ENCODE assay signal across 8 cellular contexts in the genomic region with DNA sequence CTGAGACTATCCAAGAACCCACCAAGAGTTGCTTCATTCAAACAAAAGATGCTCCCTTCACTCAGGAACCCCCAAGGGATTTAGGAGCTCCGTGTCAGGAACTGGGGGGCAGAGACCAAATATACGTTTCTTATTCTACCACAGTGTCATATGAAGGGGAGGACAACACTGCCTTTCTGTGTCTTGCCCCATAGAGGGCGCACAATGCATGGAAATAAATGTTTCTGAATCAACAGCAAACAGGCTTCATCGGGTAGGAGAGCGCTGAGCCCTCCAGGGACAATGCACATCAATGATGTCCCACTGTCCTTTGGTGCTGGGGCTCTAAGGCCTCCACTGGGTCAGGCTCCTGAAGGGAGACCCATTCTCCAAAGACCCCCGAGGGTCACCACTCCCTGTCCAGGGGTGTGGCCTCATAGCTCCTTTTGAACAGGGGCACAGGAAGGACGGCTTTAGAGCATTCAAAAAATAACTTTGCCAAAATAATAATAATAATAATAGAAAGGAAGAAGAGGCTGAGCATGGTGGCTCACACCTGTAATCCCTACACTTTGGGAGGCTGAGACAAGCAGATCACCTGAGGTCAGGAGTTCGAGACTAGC. TPM values are rescaled to one million over a fixed set of nuclear protein-coding genes. Genes with fewer than 3 reads are reported as not detected.
DNase-seq lines count a peak whose midpoint lies in the region; ATAC-seq and TF ChIP-seq lines count a peak whose summit lies in the region.

No MANE protein-coding gene starts in this region.

- ATAC-seq in GM19467 (IDR thresholded peaks at IDR 0.05; ENCODE audit: unreplicated experiment) (peak; percentile 82), HG03432 (IDR thresholded peaks at IDR 0.05; ENCODE audit: unreplicated experiment) (peak; percentile 77), left colon (peak; percentile 40)

- TF ChIP-seq CTCF in breast epithelium (IDR thresholded peaks at IDR 0.05) = peak in 2 of 3 donors; percentile 38 to 40

- DNase-seq in NCI-H510A treated with DMSO at 0.1 percent for 48 hours (lab: John Stamatoyannopoulos, UW) (peak; percentile 15), NCI-H510A (lab: John Stamatoyannopoulos, UW) (no peak), NOMO-1 treated with DMSO at 0.1 percent for 48 hours (lab: John Stamatoyannopoulos, UW; ENCODE audit: unreplicated experiment) (peak; percentile 41), breast epithelium (ENCODE audit: low spot score in 2 of 2) (no peak), left colon (peak in 1 of 2 donors; percentile 15), stromal cell of bone marrow (ENCODE audit: low read depth) (peak; percentile 20)

- intact Hi-C loops in breast epithelium (cut with DNase I; ENCODE audit: low total_unique reads) (no loop called here), left colon (cut with DNase I, micrococcal nuclease) (no loop called here)

- no peaks in the 10 kb centered on the region for H3K9me3 ChIP-seq in breast epithelium

- H3K4me3 ChIP-seq in breast epithelium = no peak overlapping the region

- H3K27ac ChIP-seq in breast epithelium = no peak overlapping the region

- H3K27me3 ChIP-seq in breast epithelium = no peaks in the 10 kb centered on the region

- no peak for TF ChIP-seq POLR2A in breast epithelium (IDR thresholded peaks at IDR 0.05)

- H3K36me3 ChIP-seq in breast epithelium = no peaks in the 10 kb centered on the region

- H3K4me1 ChIP-seq in breast epithelium = no peaks in the 10 kb centered on the region

RNA-seq across cellular contexts. Expression of a gene that starts 31.1 kb away (rescaled TPM):
- not detected for total RNA-seq in breast epithelium
- not detected for total RNA-seq in left colon

Comparison
In these comparisons a context has a peak if more than half of its experiments do, and no peak if none do; other contexts are left out.
1. DNase-seq: peak in NCI-H510A treated with DMSO at 0.1 percent for 48 hours (single experiment), NOMO-1 treated with DMSO at 0.1 percent for 48 hours (single experiment) and stromal cell of bone marrow (single experiment); none in NCI-H510A (single experiment) and breast epithelium (0 of 2).
2. Peak in every context shown above with its lines, with median percentiles within 50 percentile points of each other: ATAC-seq.